ENCODE assay signal across 9 cellular contexts in genomic region chr1:145782166-145783099, GRCh38. TPM values are rescaled to one million over a fixed set of nuclear protein-coding genes. Genes with fewer than 3 reads are reported as not detected.
DNase-seq lines count a peak whose midpoint lies in the region; ATAC-seq and TF ChIP-seq lines count a peak whose summit lies in the region.
"Had no signal": no experiment of that assay in that cellular context is flagged by ENCODE, and none has a peak within 500 bp of the region (broad histone marks: within the 10 kb centered on the region; RNA-seq: fewer than 3 reads in every experiment).

No MANE protein-coding gene starts in this region.

- no peaks in the 10 kb centered on the region for H3K9me3 ChIP-seq in AG04450 (ENCODE audit: control insufficient read depth, insufficient read depth, low read length)

- H3K36me3 Mint-ChIP-seq in mesothelial cell of epicardium = peaks cover 4% of the 10 kb centered on the region

- H3K9me3 Mint-ChIP-seq in mesothelial cell of epicardium = no peaks in the 10 kb centered on the region

- H3K4me3 Mint-ChIP-seq in mesothelial cell of epicardium = no peak overlapping the region

- no peak for ATAC-seq in HG03097 (IDR thresholded peaks at IDR 0.05; ENCODE audit: low FRiP score, unreplicated experiment)

- intact Hi-C loops in posterior cingulate gyrus (cut with DNase I) = no loop called here

- DNase-seq in AG04450 (ENCODE audit: low read depth, low spot score) = peak; percentile 69
- peak; percentile 88 for DNase-seq in dedifferentiated amniotic fluid mesenchymal stem cell (ENCODE audit: extremely low spot score)
- no peak for DNase-seq in mesothelial cell of epicardium (ENCODE audit: low spot score in 2 of 2, unreplicated experiment in 2 of 2)
- no peak for DNase-seq in hippocampal formation (lab: John Stamatoyannopoulos, UW)
- DNase-seq in NCI-H1092 (lab: John Stamatoyannopoulos, UW) = no peak
- no peak for DNase-seq in posterior cingulate gyrus
- DNase-seq: NCI-H2081 treated with DMSO at 0.1 percent for 48 hours had no signal

- no peak overlapping the region for H3K4me3 ChIP-seq in AG04450 (ENCODE audit: low read depth, low read length)

- no peaks in the 10 kb centered on the region for H3K27me3 ChIP-seq in AG04450 (ENCODE audit: control insufficient read depth, insufficient read depth, low read length)

- CTCF ChIA-PET in AG04450 (lab: Charles Lee) = interaction anchor here (1.6 kb wide), 1 partner anchor 9 kb away, joined by 6 read pairs; no protein-coding TSS in a partner anchor

- peak overlapping the region; percentile 49 for H3K27ac Mint-ChIP-seq in mesothelial cell of epicardium

- no peak for TF ChIP-seq EP300 in Ishikawa (IDR thresholded peaks at IDR 0.05; ENCODE audit: borderline replicate concordance)

- no peaks in the 10 kb centered on the region for H3K27me3 Mint-ChIP-seq in mesothelial cell of epicardium (ENCODE audit: low read depth)

- no peaks in the 10 kb centered on the region for H3K4me1 Mint-ChIP-seq in mesothelial cell of epicardium

- TF ChIP-seq RAD21 in Ishikawa (IDR thresholded peaks at IDR 0.05; ENCODE audit: low read depth) = no peak

- TF ChIP-seq CTCF in AG04450 (IDR thresholded peaks at IDR 0.05; ENCODE audit: low read depth, low read length) (no peak), mesothelial cell of epicardium (IDR thresholded peaks at IDR 0.05; ENCODE audit: unreplicated experiment) (no peak)

- peak overlapping the region; percentile 93 for H3K27ac ChIP-seq in AG04450 (ENCODE audit: low read depth, low read length)

- POLR2A ChIA-PET in AG04450 (lab: Yijun Ruan, JAX) = interaction anchor here (0.9 kb wide), 2 partner anchors 31 to 42 kb away, joined by 4 to 6 read pairs; no protein-coding TSS in a partner anchor

TF ChIP-seq in Ishikawa, 13 proteins besides CTCF, POLR2A, EP300 and RAD21:
- TF ChIP-seq FOXM1 (IDR thresholded peaks at IDR 0.05; ENCODE audit: borderline replicate concordance, low read depth) = no peak
- TF ChIP-seq CEBPB (IDR thresholded peaks at IDR 0.05) = no peak
- TF ChIP-seq EGR1 (IDR thresholded peaks at IDR 0.05) = no peak
- TF ChIP-seq CREB1 (IDR thresholded peaks at IDR 0.05; ENCODE audit: low read depth) = no peak
- TF ChIP-seq, protein P1, sequence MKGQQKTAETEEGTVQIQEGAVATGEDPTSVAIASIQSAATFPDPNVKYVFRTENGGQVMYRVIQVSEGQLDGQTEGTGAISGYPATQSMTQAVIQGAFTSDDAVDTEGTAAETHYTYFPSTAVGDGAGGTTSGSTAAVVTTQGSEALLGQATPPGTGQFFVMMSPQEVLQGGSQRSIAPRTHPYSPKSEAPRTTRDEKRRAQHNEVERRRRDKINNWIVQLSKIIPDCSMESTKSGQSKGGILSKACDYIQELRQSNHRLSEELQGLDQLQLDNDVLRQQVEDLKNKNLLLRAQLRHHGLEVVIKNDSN (IDR thresholded peaks at IDR 0.05) = no peak
- TF ChIP-seq NFIC (IDR thresholded peaks at IDR 0.05) = peak; percentile 36; the same call in 1 of the 2 replicates
- TF ChIP-seq YY1 (IDR thresholded peaks at IDR 0.05; ENCODE audit: low read depth) = no peak
- no peak for TF ChIP-seq ZBTB7A (IDR thresholded peaks at IDR 0.05; ENCODE audit: low read depth)
- no peak for TF ChIP-seq TAF1 (IDR thresholded peaks at IDR 0.05; ENCODE audit: low read depth)
- TF ChIP-seq, protein P2, sequence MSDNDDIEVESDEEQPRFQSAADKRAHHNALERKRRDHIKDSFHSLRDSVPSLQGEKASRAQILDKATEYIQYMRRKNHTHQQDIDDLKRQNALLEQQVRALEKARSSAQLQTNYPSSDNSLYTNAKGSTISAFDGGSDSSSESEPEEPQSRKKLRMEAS (IDR thresholded peaks at IDR 0.05) = no peak
- TF ChIP-seq REST (IDR thresholded peaks at IDR 0.05; ENCODE audit: low read depth) = no peak
- TF ChIP-seq TEAD4 (IDR thresholded peaks at IDR 0.05) = peak; percentile 22; the same call in 1 of the 2 replicates
- no peak for TF ChIP-seq TCF12 (IDR thresholded peaks at IDR 0.05; ENCODE audit: low read depth)

RNA-seq across cellular contexts. Expression of gene RNF115, which starts 41.5 kb away (rescaled TPM):
- 30.0 and 32.9 TPM in 2 replicates for polyA plus RNA-seq in AG04450 (2011; rRNA removed)
- 20.5 and 23.0 TPM in 2 replicates for polyA minus RNA-seq in AG04450 (2011; rRNA and poly(A)+ RNA removed)
- 13.9 to 15.3 TPM (median 15.0 TPM) in 3 replicates for total RNA-seq in mesothelial cell of epicardium

RNA-seq across cellular contexts. Expression of gene POLR3C, which starts 41.6 kb away (rescaled TPM):
- polyA plus RNA-seq in AG04450 (2011; rRNA removed) = 67.5 and 70.6 TPM in 2 replicates
- 81.5 and 87.4 TPM in 2 replicates for polyA minus RNA-seq in AG04450 (2011; rRNA and poly(A)+ RNA removed)
- total RNA-seq in mesothelial cell of epicardium = 32.5 to 34.2 TPM (median 33.5 TPM) in 3 replicates

Comparison
In these comparisons a context has a peak if more than half of its experiments do, and no peak if none do; other contexts are left out.
1. DNase-seq: peak in AG04450 (single experiment) and dedifferentiated amniotic fluid mesenchymal stem cell (single experiment); none in mesothelial cell of epicardium (0 of 2), hippocampal formation (0 of 2), NCI-H1092 (single experiment) and posterior cingulate gyrus (0 of 10).